Comparison of ENCODE assay signal across 24 cellular contexts in the genomic region with DNA sequence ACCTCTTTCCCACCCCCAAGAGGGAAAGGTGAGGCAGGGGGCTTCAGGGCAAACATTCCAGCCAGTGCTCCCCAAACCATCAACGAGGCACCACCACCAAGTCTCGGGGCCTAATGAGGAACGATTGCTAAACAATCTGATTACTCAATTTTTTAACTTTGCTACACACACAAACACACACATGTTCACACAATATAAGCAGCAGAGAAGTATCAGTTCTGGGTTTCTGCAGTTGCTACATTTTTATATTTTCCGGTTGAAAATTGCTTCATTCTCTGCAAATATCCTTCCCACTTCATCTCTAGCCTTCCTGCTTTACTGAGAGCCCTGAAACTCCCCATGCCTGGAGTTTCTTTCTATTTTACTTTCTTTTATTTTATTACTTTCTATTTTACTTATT.
DNase-seq lines count a peak whose midpoint lies in the region; ATAC-seq and TF ChIP-seq lines count a peak whose summit lies in the region.
"Had no signal": no experiment of that assay in that cellular context is flagged by ENCODE, and none has a peak within 500 bp of the region (broad histone marks: within the 10 kb centered on the region; RNA-seq: fewer than 3 reads in every experiment).

No MANE protein-coding gene starts in this region.

- intact Hi-C loops in naive thymus-derived CD4-positive, alpha-beta T cell (cut with micrococcal nuclease), result no loop called here

- no peaks in the 10 kb centered on the region for H3K9me3 Mint-ChIP-seq in naive thymus-derived CD4-positive, alpha-beta T cell
- H3K9me3 Mint-ChIP-seq: activated CD4-positive, alpha-beta T cell treated with anti-CD3 and anti-CD28 coated beads, Interleukin-2, amount 10 ng/mL, durations not matched to agents 7 days and 5 days; activated T-helper 1 cell treated with anti-CD3 and anti-CD28 coated beads, Interleukin-12 subunit alpha, Interleukin-12 subunit beta, Interleukin-2, Interleukin-4 antibody, amounts not matched to agents 30 ng/mL and 10 ng/mL and 1 ng/mL, durations not matched to agents 14 hours and 24 hours and 36 hours; CD4-positive, alpha-beta T cell; naive thymus-derived CD8-positive, alpha-beta T cell had no signal

- peaks cover 8 to 32% (median 16%) of the 10 kb centered on the region in 5 donors for H3K27me3 Mint-ChIP-seq in naive thymus-derived CD4-positive, alpha-beta T cell

- TF ChIP-seq CTCF in HL-60 (IDR thresholded peaks at IDR 0.05; ENCODE audit: insufficient read depth, low read length), result no peak

- H3K27ac Mint-ChIP-seq in naive thymus-derived CD4-positive, alpha-beta T cell, result no peak overlapping the region
- H3K27ac Mint-ChIP-seq: activated CD4-positive, alpha-beta T cell treated with anti-CD3 and anti-CD28 coated beads, Interleukin-2, amount 10 ng/mL, durations not matched to agents 7 days and 5 days; activated T-helper 1 cell treated with anti-CD3 and anti-CD28 coated beads, Interleukin-12 subunit alpha, Interleukin-12 subunit beta, Interleukin-2, Interleukin-4 antibody, amounts not matched to agents 30 ng/mL and 10 ng/mL and 1 ng/mL, durations not matched to agents 14 hours and 24 hours and 36 hours; CD4-positive, alpha-beta T cell; naive thymus-derived CD8-positive, alpha-beta T cell had no signal

- no peaks in the 10 kb centered on the region for H3K36me3 ChIP-seq in naive thymus-derived CD4-positive, alpha-beta T cell (ENCODE audit: control insufficient read depth in 2 of 3, insufficient read depth in 3 of 3, low read length in 3 of 3)
- H3K36me3 ChIP-seq: colonic mucosa, heart right ventricle, pancreas, stomach, tibial nerve had no signal

- no peak overlapping the region for H3K4me3 Mint-ChIP-seq in naive thymus-derived CD4-positive, alpha-beta T cell
- H3K4me3 Mint-ChIP-seq: activated CD4-positive, alpha-beta T cell treated with anti-CD3 and anti-CD28 coated beads, Interleukin-2, amount 10 ng/mL, durations not matched to agents 7 days and 5 days; activated T-helper 1 cell treated with anti-CD3 and anti-CD28 coated beads, Interleukin-12 subunit alpha, Interleukin-12 subunit beta, Interleukin-2, Interleukin-4 antibody, amounts not matched to agents 30 ng/mL and 10 ng/mL and 1 ng/mL, durations not matched to agents 14 hours and 24 hours and 36 hours; CD4-positive, alpha-beta T cell; naive thymus-derived CD8-positive, alpha-beta T cell had no signal

- no peaks in the 10 kb centered on the region for H3K27me3 ChIP-seq in HL-60 (ENCODE audit: insufficient read depth, poor library complexity, severe bottlenecking)
- H3K27me3 ChIP-seq in naive thymus-derived CD4-positive, alpha-beta T cell (ENCODE audit: control insufficient read depth in 2 of 2, insufficient read depth in 2 of 2, low read length in 2 of 2), result peaks cover 0 to 3% of the 10 kb centered on the region in 2 donors
- H3K27me3 ChIP-seq: colonic mucosa, heart right ventricle, pancreas, stomach, tibial nerve had no signal

- no peaks in the 10 kb centered on the region for H3K4me1 ChIP-seq in naive thymus-derived CD4-positive, alpha-beta T cell (ENCODE audit: control insufficient read depth in 2 of 2, insufficient read depth in 2 of 2, low read length in 2 of 2)
- H3K4me1 ChIP-seq: colonic mucosa, foreskin keratinocyte, stomach, tibial nerve had no signal

- no peaks in the 10 kb centered on the region for H3K36me3 Mint-ChIP-seq in naive thymus-derived CD4-positive, alpha-beta T cell
- H3K36me3 Mint-ChIP-seq: naive thymus-derived CD8-positive, alpha-beta T cell had no signal

- DNase-seq in HL-60 (ENCODE audit: low read depth in 1 of 2, low spot score in 1 of 2) (peak; percentile 40 to 68), SIG-M5 treated with dmso at 0.1 percent for 504 hours (lab: John Stamatoyannopoulos, UW; ENCODE audit: unreplicated experiment) (peak; percentile 96), AG20443 (ENCODE audit: low spot score) (no peak), EL (no peak)
- no peak for DNase-seq in naive thymus-derived CD4-positive, alpha-beta T cell
- DNase-seq in stimulated activated CD4-positive, alpha-beta T cell treated with anti-CD3 and anti-CD28 coated beads, Interleukin-2, amount 100 ng/mL, for 24 hours, result no peak
- DNase-seq: activated CD4-positive, alpha-beta T cell treated with anti-CD3 and anti-CD28 coated beads, Interleukin-2, amount 10 ng/mL, durations not matched to agents 7 days and 5 days; activated naive CD4-positive, alpha-beta T cell treated with anti-CD3 and anti-CD28 coated beads, Interleukin-2, amount 50 U/mL, for 16 hours; CD4-positive, alpha-beta T cell; colonic mucosa; foreskin keratinocyte; heart right ventricle; naive thymus-derived CD8-positive, alpha-beta T cell; NCI-H510A; pancreas; RPMI8226; stomach; T-helper 9 cell had no signal

- peak overlapping the region; percentile 45 for H3K27ac ChIP-seq in HL-60 (replicated peaks)
- H3K27ac ChIP-seq in naive thymus-derived CD4-positive, alpha-beta T cell (ENCODE audit: low read depth, low read length), result no peak overlapping the region
- H3K27ac ChIP-seq: colonic mucosa, foreskin keratinocyte, pancreas, stomach, tibial nerve had no signal

- peaks cover 0 to 2% (median 0%) of the 10 kb centered on the region in 7 donors for H3K4me1 Mint-ChIP-seq in naive thymus-derived CD4-positive, alpha-beta T cell
- H3K4me1 Mint-ChIP-seq: activated CD4-positive, alpha-beta T cell treated with anti-CD3 and anti-CD28 coated beads, Interleukin-2, amount 10 ng/mL, durations not matched to agents 7 days and 5 days; naive thymus-derived CD8-positive, alpha-beta T cell had no signal

- no peaks in the 10 kb centered on the region for H3K9me3 ChIP-seq in naive thymus-derived CD4-positive, alpha-beta T cell (ENCODE audit: control insufficient read depth in 2 of 3, low read length in 3 of 3)
- H3K9me3 ChIP-seq: colonic mucosa, heart right ventricle, pancreas, stomach, tibial nerve had no signal

- ATAC-seq in GM18498 (IDR thresholded peaks at IDR 0.05; ENCODE audit: unreplicated experiment) (peak; percentile 22), HG02840 (IDR thresholded peaks at IDR 0.05; ENCODE audit: low FRiP score, unreplicated experiment) (no peak)
- ATAC-seq in naive thymus-derived CD4-positive, alpha-beta T cell, result peak; percentile 40
- ATAC-seq: esophagus mucosa; foreskin keratinocyte; naive thymus-derived CD8-positive, alpha-beta T cell; right cardiac atrium had no signal

- POLR2A ChIA-PET in naive thymus-derived CD4-positive, alpha-beta T cell (lab: Charles Lee), result no interaction called here

- H3K4me3 ChIP-seq in HL-60 (replicated peaks; ENCODE audit: insufficient read depth, low read length), result no peak overlapping the region
- H3K4me3 ChIP-seq in naive thymus-derived CD4-positive, alpha-beta T cell (ENCODE audit: low read length), result no peak overlapping the region
- H3K4me3 ChIP-seq: colonic mucosa, heart right ventricle, pancreas, stomach, tibial nerve had no signal

- CTCF ChIA-PET in naive thymus-derived CD4-positive, alpha-beta T cell (lab: Charles Lee), result no interaction called here

Comparison
In these comparisons a context has a peak if more than half of its experiments do, and no peak if none do; other contexts are left out.
1. DNase-seq: peak in HL-60 (2 of 2) and SIG-M5 treated with dmso at 0.1 percent for 504 hours (single experiment); none in naive thymus-derived CD4-positive, alpha-beta T cell (0 of 9), AG20443 (single experiment), EL (single experiment) and stimulated activated CD4-positive, alpha-beta T cell treated with anti-CD3 and anti-CD28 coated beads, Interleukin-2, amount 100 ng/mL, for 24 hours (0 of 2).